Comparison of ENCODE assay signal across 1 cellular context in the genomic region with DNA sequence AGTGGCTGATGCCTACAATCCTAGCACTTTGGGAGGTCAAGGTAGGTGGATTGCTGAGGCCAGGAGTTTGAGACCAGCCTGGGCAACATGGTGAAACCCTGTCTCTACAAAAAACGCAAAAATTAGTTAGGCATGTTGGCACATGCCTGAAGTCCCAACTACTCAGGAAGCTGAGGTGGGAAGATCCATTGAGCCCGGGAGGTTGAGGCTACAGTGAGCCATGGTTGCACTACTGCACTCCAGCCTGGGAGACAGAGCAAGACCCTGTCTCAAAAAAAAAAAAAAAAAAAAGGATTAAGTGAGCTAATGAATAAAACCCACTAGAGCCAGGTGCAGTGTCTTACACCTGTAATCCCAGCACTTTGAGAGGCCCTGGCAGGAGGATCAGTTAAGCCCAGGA.
TF ChIP-seq lines count a peak whose summit lies in the region.

No MANE protein-coding gene starts in this region.

TF ChIP-seq in H1, 55 proteins besides CTCF, POLR2A, EP300 and RAD21:
- TF ChIP-seq BRCA1 (IDR thresholded peaks at IDR 0.05; ENCODE audit: low read depth, low read length) (no peak), RXRA (IDR thresholded peaks at IDR 0.05; ENCODE audit: insufficient read depth, low read depth, low read length) (no peak), ASH2L (IDR thresholded peaks at IDR 0.05; ENCODE audit: low read length) (no peak), TBP (IDR thresholded peaks at IDR 0.05; ENCODE audit: low read depth, low read length) (no peak), SRF (IDR thresholded peaks at IDR 0.05; ENCODE audit: low read depth, low read length) (no peak), NRF1 (IDR thresholded peaks at IDR 0.05; ENCODE audit: low read depth, low read length) (no peak), RBBP5 (IDR thresholded peaks at IDR 0.05; ENCODE audit: borderline replicate concordance, low read depth, low read length) (no peak), KDM5A (IDR thresholded peaks at IDR 0.05; ENCODE audit: low read length) (no peak), SIRT6 (IDR thresholded peaks at IDR 0.05; ENCODE audit: low read length) (no peak), TAF1 (IDR thresholded peaks at IDR 0.05; ENCODE audit: low read depth, low read length) (no peak)
- TF ChIP-seq, protein P1, sequence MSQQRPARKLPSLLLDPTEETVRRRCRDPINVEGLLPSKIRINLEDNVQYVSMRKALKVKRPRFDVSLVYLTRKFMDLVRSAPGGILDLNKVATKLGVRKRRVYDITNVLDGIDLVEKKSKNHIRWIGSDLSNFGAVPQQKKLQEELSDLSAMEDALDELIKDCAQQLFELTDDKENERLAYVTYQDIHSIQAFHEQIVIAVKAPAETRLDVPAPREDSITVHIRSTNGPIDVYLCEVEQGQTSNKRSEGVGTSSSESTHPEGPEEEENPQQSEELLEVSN (IDR thresholded peaks at IDR 0.05) = no peak
- TF ChIP-seq, protein P2, sequence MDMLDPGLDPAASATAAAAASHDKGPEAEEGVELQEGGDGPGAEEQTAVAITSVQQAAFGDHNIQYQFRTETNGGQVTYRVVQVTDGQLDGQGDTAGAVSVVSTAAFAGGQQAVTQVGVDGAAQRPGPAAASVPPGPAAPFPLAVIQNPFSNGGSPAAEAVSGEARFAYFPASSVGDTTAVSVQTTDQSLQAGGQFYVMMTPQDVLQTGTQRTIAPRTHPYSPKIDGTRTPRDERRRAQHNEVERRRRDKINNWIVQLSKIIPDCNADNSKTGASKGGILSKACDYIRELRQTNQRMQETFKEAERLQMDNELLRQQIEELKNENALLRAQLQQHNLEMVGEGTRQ (IDR thresholded peaks at IDR 0.05; ENCODE audit: low read length) = no peak
